In genomic region chr1:210687582-210688279, GRCh38 we compare ENCODE assay signal across 17 cellular contexts.
DNase-seq lines count a peak whose midpoint lies in the region; ATAC-seq and TF ChIP-seq lines count a peak whose summit lies in the region.
"Had no signal": no experiment of that assay in that cellular context is flagged by ENCODE, and none has a peak within 500 bp of the region (broad histone marks: within the 10 kb centered on the region; RNA-seq: fewer than 3 reads in every experiment).

No MANE protein-coding gene starts in this region.

- no peak for TF ChIP-seq POLR2A in heart left ventricle (IDR thresholded peaks at IDR 0.05)

- H3K36me3 ChIP-seq in heart left ventricle = no peaks in the 10 kb centered on the region
- H3K36me3 ChIP-seq: SJSA1, uterus had no signal

- CTCF ChIA-PET in activated CD4-positive, alpha-beta T cell treated with anti-CD3 and anti-CD28 coated beads for 36 hours (lab: Charles Lee) = no interaction called here
- CTCF ChIA-PET in activated CD4-positive, alpha-beta T cell treated with anti-CD3 and anti-CD28 coated beads, Interleukin-2, amount 10 ng/mL, durations not matched to agents 7 days and 5 days (lab: Charles Lee) = no interaction called here

- no peaks in the 10 kb centered on the region for H3K4me1 ChIP-seq in heart left ventricle
- H3K4me1 ChIP-seq: body of pancreas, SJSA1, uterus had no signal

- no peaks in the 10 kb centered on the region for H3K9me3 Mint-ChIP-seq in activated CD4-positive, alpha-beta T cell treated with anti-CD3 and anti-CD28 coated beads for 36 hours (ENCODE audit: low read depth)
- no peaks in the 10 kb centered on the region for H3K9me3 Mint-ChIP-seq in activated CD4-positive, alpha-beta T cell treated with anti-CD3 and anti-CD28 coated beads, Interleukin-2, amount 10 ng/mL, durations not matched to agents 7 days and 5 days
- no peaks in the 10 kb centered on the region for H3K9me3 Mint-ChIP-seq in chondrocyte (ENCODE audit: low read depth)
- H3K9me3 Mint-ChIP-seq: neural crest cell had no signal

- intact Hi-C loops in activated CD4-positive, alpha-beta T cell treated with anti-CD3 and anti-CD28 coated beads for 36 hours (cut with DNase I, micrococcal nuclease) = no loop called here
- intact Hi-C loops in heart left ventricle (cut with DNase I) = no loop called here

- POLR2A ChIA-PET in activated CD4-positive, alpha-beta T cell treated with anti-CD3 and anti-CD28 coated beads for 36 hours (lab: Charles Lee) = no interaction called here
- POLR2A ChIA-PET in activated CD4-positive, alpha-beta T cell treated with anti-CD3 and anti-CD28 coated beads, Interleukin-2, amount 10 ng/mL, durations not matched to agents 7 days and 5 days (lab: Charles Lee) = no interaction called here

- H3K4me3 Mint-ChIP-seq in activated CD4-positive, alpha-beta T cell treated with anti-CD3 and anti-CD28 coated beads for 36 hours = no peak overlapping the region
- no peak overlapping the region for H3K4me3 Mint-ChIP-seq in activated CD4-positive, alpha-beta T cell treated with anti-CD3 and anti-CD28 coated beads, Interleukin-2, amount 10 ng/mL, durations not matched to agents 7 days and 5 days
- H3K4me3 Mint-ChIP-seq in chondrocyte (ENCODE audit: unreplicated experiment) = no peak overlapping the region
- H3K4me3 Mint-ChIP-seq: neural crest cell had no signal

- H3K4me1 Mint-ChIP-seq in activated CD4-positive, alpha-beta T cell treated with anti-CD3 and anti-CD28 coated beads for 36 hours = peaks cover 11% of the 10 kb centered on the region
- H3K4me1 Mint-ChIP-seq in activated CD4-positive, alpha-beta T cell treated with anti-CD3 and anti-CD28 coated beads, Interleukin-2, amount 10 ng/mL, durations not matched to agents 7 days and 5 days = peaks cover 8% of the 10 kb centered on the region
- peaks cover 5% of the 10 kb centered on the region for H3K4me1 Mint-ChIP-seq in chondrocyte (ENCODE audit: low read depth)
- H3K4me1 Mint-ChIP-seq: neural crest cell had no signal

- peak; percentile 12 for DNase-seq in activated CD4-positive, alpha-beta T cell treated with anti-CD3 and anti-CD28 coated beads for 36 hours
- no peak for DNase-seq in activated CD4-positive, alpha-beta T cell treated with anti-CD3 and anti-CD28 coated beads, Interleukin-2, amount 10 ng/mL, durations not matched to agents 7 days and 5 days
- DNase-seq in M059J (ENCODE audit: low read depth) (peak; percentile 97), chondrocyte (ENCODE audit: low spot score) (no peak), stromal cell of bone marrow (ENCODE audit: low read depth) (peak; percentile 77), heart left ventricle (no peak)
- DNase-seq: activated gamma-delta T cell treated with Interleukin-2 at 50 U/mL for 16 hours; body of pancreas; NCI-H1092 treated with DMSO at 0.1 percent for 48 hours; stimulated activated CD4-positive, alpha-beta T cell treated with anti-CD3 and anti-CD28 coated beads, Interleukin-4, amount 100 ng/mL, for 4 hours; uterus had no signal

- no peaks in the 10 kb centered on the region for H3K9me3 ChIP-seq in heart left ventricle
- H3K9me3 ChIP-seq: body of pancreas, SJSA1, uterus had no signal

- H3K4me3 ChIP-seq in heart left ventricle = no peak overlapping the region
- H3K4me3 ChIP-seq: body of pancreas, GM12878, lung, SJSA1, uterus had no signal

- WGBS in heart left ventricle, 4 donors = 84 to 89% (median 87%) methylated on average over 6 to 7 of the region's 7 CpGs

- TF ChIP-seq CTCF in chondrocyte (IDR thresholded peaks at IDR 0.05) (no peak), heart left ventricle (IDR thresholded peaks at IDR 0.05) (no peak)

- H3K27ac ChIP-seq in heart left ventricle = no peak overlapping the region
- H3K27ac ChIP-seq: body of pancreas, SJSA1, uterus had no signal

- H3K27me3 Mint-ChIP-seq in activated CD4-positive, alpha-beta T cell treated with anti-CD3 and anti-CD28 coated beads for 36 hours = no peaks in the 10 kb centered on the region
- no peaks in the 10 kb centered on the region for H3K27me3 Mint-ChIP-seq in activated CD4-positive, alpha-beta T cell treated with anti-CD3 and anti-CD28 coated beads, Interleukin-2, amount 10 ng/mL, durations not matched to agents 7 days and 5 days
- no peaks in the 10 kb centered on the region for H3K27me3 Mint-ChIP-seq in chondrocyte (ENCODE audit: low read depth)

- H3K27ac Mint-ChIP-seq in activated CD4-positive, alpha-beta T cell treated with anti-CD3 and anti-CD28 coated beads for 36 hours = no peak overlapping the region
- H3K27ac Mint-ChIP-seq in activated CD4-positive, alpha-beta T cell treated with anti-CD3 and anti-CD28 coated beads, Interleukin-2, amount 10 ng/mL, durations not matched to agents 7 days and 5 days = no peak overlapping the region
- H3K27ac Mint-ChIP-seq in chondrocyte (ENCODE audit: unreplicated experiment) = peak overlapping the region; percentile 27

- H3K36me3 Mint-ChIP-seq in activated CD4-positive, alpha-beta T cell treated with anti-CD3 and anti-CD28 coated beads for 36 hours (ENCODE audit: low read depth) = no peaks in the 10 kb centered on the region
- H3K36me3 Mint-ChIP-seq in activated CD4-positive, alpha-beta T cell treated with anti-CD3 and anti-CD28 coated beads, Interleukin-2, amount 10 ng/mL, durations not matched to agents 7 days and 5 days (ENCODE audit: low read depth) = no peaks in the 10 kb centered on the region
- peaks cover 8% of the 10 kb centered on the region for H3K36me3 Mint-ChIP-seq in chondrocyte (ENCODE audit: low read depth)

- H3K27me3 ChIP-seq in heart left ventricle = no peaks in the 10 kb centered on the region
- H3K27me3 ChIP-seq: body of pancreas, SJSA1, uterus had no signal

- ATAC-seq in activated CD4-positive, alpha-beta T cell treated with anti-CD3 and anti-CD28 coated beads for 36 hours = peak; percentile 50
- ATAC-seq in GM21360 (IDR thresholded peaks at IDR 0.05; ENCODE audit: unreplicated experiment) (no peak), heart left ventricle (no peak), HG02970 (IDR thresholded peaks at IDR 0.05; ENCODE audit: low FRiP score, unreplicated experiment) (no peak)
- ATAC-seq: body of pancreas, GM12878 had no signal

Comparison
In these comparisons a context has a peak if more than half of its experiments do, and no peak if none do; other contexts are left out.
1. DNase-seq: peak in activated CD4-positive, alpha-beta T cell treated with anti-CD3 and anti-CD28 coated beads for 36 hours (single experiment), M059J (single experiment) and stromal cell of bone marrow (single experiment); none in activated CD4-positive, alpha-beta T cell treated with anti-CD3 and anti-CD28 coated beads, Interleukin-2, amount 10 ng/mL, durations not matched to agents 7 days and 5 days (single experiment), chondrocyte (single experiment) and heart left ventricle (0 of 5).